ENCODE assay signal across 21 cellular contexts in the genomic region with DNA sequence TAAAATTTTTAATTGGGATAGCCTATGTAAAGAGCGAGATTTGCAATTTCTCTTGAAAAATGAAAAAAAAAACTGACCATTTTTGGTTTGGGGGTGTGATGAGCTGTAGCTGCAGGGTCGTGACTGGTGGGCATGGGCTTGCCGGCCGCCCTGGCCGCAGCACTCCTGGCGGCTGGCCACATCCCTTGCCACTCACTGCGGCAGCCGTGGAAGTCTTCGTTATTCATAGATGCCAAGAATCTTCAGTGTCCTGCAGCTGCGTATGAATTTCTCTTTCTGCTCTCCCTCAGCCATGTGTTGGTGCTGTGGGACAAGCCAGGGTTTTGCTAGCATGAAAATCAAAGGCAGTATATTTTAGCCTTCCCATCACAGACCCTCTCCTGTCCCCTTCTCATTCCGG.
"Had no signal": no experiment of that assay in that cellular context is flagged by ENCODE, and none has a peak within 500 bp of the region (broad histone marks: within the 10 kb centered on the region; RNA-seq: fewer than 3 reads in every experiment).

No MANE protein-coding gene starts in this region.

- ATAC-seq: K562 had no signal

- H3K4me3 ChIP-seq: K562 had no signal

- H3K4me2 ChIP-seq: KMS-11, SK-N-SH had no signal

- H3K27ac ChIP-seq: HL-60, KMS-11 had no signal

- DNase-seq: Kasumi-1, NCI-H1092, NCI-H1105 treated with DMSO at 0.1 percent for 48 hours, NCI-H1417 treated with DMSO at 0.1 percent for 48 hours, NCI-H146, NCI-H187, NCI-H2029, NCI-H2081 treated with DMSO at 0.1 percent for 48 hours, NCI-H2171, NCI-H226, NCI-H446, NCI-H510A, NCI-H524 treated with DMSO at 0.1 percent for 48 hours, NCI-H69, NCI-H774, RPMI8226, SHP77, SK-N-SH had no signal

- H3K9me3 ChIP-seq: SK-N-SH had no signal

- H3K9ac ChIP-seq: KMS-11, SK-N-SH had no signal
